Comparison of ENCODE assay signal across 1 cellular context in the genomic region with DNA sequence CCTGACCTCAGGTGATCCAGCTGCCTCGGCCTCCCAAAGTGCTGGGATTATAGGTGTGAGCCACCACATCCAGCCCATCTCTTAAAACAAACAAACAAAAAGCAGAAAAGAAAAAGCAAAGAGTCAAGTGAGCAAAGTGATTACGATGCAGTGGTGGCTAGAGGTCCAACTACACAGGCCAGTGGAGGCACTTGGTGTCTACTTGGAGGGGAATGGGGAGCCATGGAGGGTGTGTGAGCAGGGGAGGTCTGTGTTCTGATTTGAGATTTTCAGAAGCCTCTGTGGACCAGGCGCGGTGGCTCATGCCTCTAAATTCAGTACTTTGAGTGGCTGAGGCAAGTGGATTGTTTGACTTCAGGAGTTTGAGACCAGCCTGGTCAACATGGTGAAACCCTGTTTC.
TF ChIP-seq lines count a peak whose summit lies in the region.

No MANE protein-coding gene starts in this region.

TF ChIP-seq in endothelial cell of umbilical vein, 7 proteins besides CTCF, POLR2A, EP300 and RAD21 (continued from another document):
- TF ChIP-seq FOS (IDR thresholded peaks at IDR 0.05; ENCODE audit: borderline replicate concordance, insufficient read depth, low read length) (no peak), GATA2 (IDR thresholded peaks at IDR 0.05; ENCODE audit: insufficient read depth, insufficient read length, low read depth, low read length) (no peak)
